12 cellular contexts compared by ENCODE assay signal in the genomic region with DNA sequence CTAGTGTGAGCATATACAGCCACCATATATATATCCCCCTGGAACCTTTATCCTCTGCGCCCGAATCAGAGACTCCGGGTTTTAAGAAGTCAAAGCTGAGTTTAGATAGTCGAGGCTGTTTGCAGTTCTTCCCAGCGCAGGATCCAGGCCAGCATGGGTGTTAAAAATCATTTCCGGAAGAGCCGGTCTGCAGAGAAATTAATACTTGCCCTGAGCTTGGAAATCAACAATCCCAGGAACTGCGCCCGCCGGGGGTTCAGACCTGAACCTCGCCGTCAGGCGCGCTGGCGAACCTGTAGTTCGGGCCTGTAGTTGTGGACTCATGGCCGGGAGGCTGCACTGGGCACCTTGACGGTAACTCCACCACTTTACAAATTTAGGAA. TPM values are rescaled to one million over a fixed set of nuclear protein-coding genes. Genes with fewer than 3 reads are reported as not detected.
DNase-seq lines count a peak whose midpoint lies in the region; ATAC-seq and TF ChIP-seq lines count a peak whose summit lies in the region.
"Had no signal": no experiment of that assay in that cellular context is flagged by ENCODE, and none has a peak within 500 bp of the region (broad histone marks: within the 10 kb centered on the region; RNA-seq: fewer than 3 reads in every experiment).

No MANE protein-coding gene starts in this region.

- H3K27me3 ChIP-seq in hepatocyte (peaks cover 97% of the 10 kb centered on the region), gastroesophageal sphincter (peaks cover 100% of the 10 kb centered on the region)

- no peaks in the 10 kb centered on the region for H3K79me2 ChIP-seq in hepatocyte

- WGBS in hepatocyte (ENCODE audit: low lambda C conversion rate, missing lambda C conversion rate): 11% methylated on average over 18 of the region's 18 CpGs
- 30 to 40% methylated on average over 1 to 4 of the region's 18 CpGs for WGBS in gastroesophageal sphincter (ENCODE audit: low coverage in 1 of 2), 2 donors

- H3K9me3 ChIP-seq in hepatocyte (ENCODE audit: low read depth): no peaks in the 10 kb centered on the region
- no peaks in the 10 kb centered on the region for H3K9me3 ChIP-seq in gastroesophageal sphincter

- no peaks in the 10 kb centered on the region for H3K9me2 ChIP-seq in hepatocyte (replicated peaks; ENCODE audit: insufficient read depth)

- no peak for TF ChIP-seq EP300 in gastroesophageal sphincter (IDR thresholded peaks at IDR 0.05)

- TF ChIP-seq CTCF in hepatocyte (IDR thresholded peaks at IDR 0.05; ENCODE audit: poor library complexity) (no peak), gastroesophageal sphincter (IDR thresholded peaks at IDR 0.05) (no peak)

- H3K27ac ChIP-seq in hepatocyte: no peak overlapping the region
- H3K27ac ChIP-seq in gastroesophageal sphincter: no peak overlapping the region

- DNase-seq in activated T-cell treated with anti-CD3 and anti-CD28 coated beads, Interleukin-2, amount 50 U/mL, for 72 hours: no peak
- DNase-seq in activated T-cell treated with anti-CD3 and anti-CD28 coated beads, Interleukin-2, amount 50 U/mL, for 4 hours: no peak
- DNase-seq in activated T-helper 1 cell treated with anti-CD3 and anti-CD28 coated beads, Interleukin-12 subunit alpha, Interleukin-12 subunit beta, Interleukin-2, Interleukin-4 antibody, amounts not matched to agents 30 ng/mL and 10 ng/mL and 1 ng/mL, durations not matched to agents 14 hours and 24 hours and 36 hours (ENCODE audit: low spot score): no peak
- DNase-seq in hepatocyte (ENCODE audit: low spot score): no peak
- no peak for DNase-seq in stimulated activated naive B cell treated with anti-CD40 and anti-IgM and Interleukin-4, amounts not matched to agents 10 μg/mL and 1 μg/mL and 100 μg/mL, for 72 hours
- DNase-seq in HCEC 1CT: no peak
- DNase-seq in SIG-M5 treated with dmso at 0.1 percent for 504 hours (lab: John Stamatoyannopoulos, UW; ENCODE audit: unreplicated experiment): no peak
- DNase-seq: AML-193, NCI-H524 treated with DMSO at 0.1 percent for 48 hours had no signal

- peak overlapping the region; percentile 70 for H3K4me2 ChIP-seq in hepatocyte

- H4K20me1 ChIP-seq in hepatocyte (ENCODE audit: insufficient read depth, poor library complexity, severe bottlenecking): no peaks in the 10 kb centered on the region

- H3K36me3 ChIP-seq in hepatocyte (replicated peaks; ENCODE audit: insufficient read depth, low read depth) (no peaks in the 10 kb centered on the region), gastroesophageal sphincter (no peaks in the 10 kb centered on the region)

- peaks cover 96% of the 10 kb centered on the region for H3K27me3 Mint-ChIP-seq in activated T-cell treated with anti-CD3 and anti-CD28 coated beads, Interleukin-2, amount 50 U/mL, for 72 hours (ENCODE audit: low read depth)
- peaks cover 88% of the 10 kb centered on the region for H3K27me3 Mint-ChIP-seq in activated T-cell treated with anti-CD3 and anti-CD28 coated beads, Interleukin-2, amount 50 U/mL, for 4 hours (ENCODE audit: low read depth)
- peaks cover 88% of the 10 kb centered on the region for H3K27me3 Mint-ChIP-seq in activated T-helper 1 cell treated with anti-CD3 and anti-CD28 coated beads, Interleukin-12 subunit alpha, Interleukin-12 subunit beta, Interleukin-2, Interleukin-4 antibody, amounts not matched to agents 30 ng/mL and 10 ng/mL and 1 ng/mL, durations not matched to agents 14 hours and 24 hours and 36 hours (ENCODE audit: insufficient read depth)
- H3K27me3 Mint-ChIP-seq in stimulated activated naive B cell treated with anti-CD40 and anti-IgM and Interleukin-4, amounts not matched to agents 10 μg/mL and 1 μg/mL and 100 μg/mL, for 72 hours: peaks cover 59 to 69% of the 10 kb centered on the region in 2 donors

- H3K4me1 ChIP-seq in hepatocyte (ENCODE audit: insufficient read depth): peaks cover 28% of the 10 kb centered on the region
- H3K4me1 ChIP-seq in gastroesophageal sphincter: peaks cover 0 to 48% (median 22%) of the 10 kb centered on the region in 3 donors

- H3K9me3 Mint-ChIP-seq in activated T-cell treated with anti-CD3 and anti-CD28 coated beads, Interleukin-2, amount 50 U/mL, for 72 hours: no peaks in the 10 kb centered on the region
- H3K9me3 Mint-ChIP-seq in activated T-cell treated with anti-CD3 and anti-CD28 coated beads, Interleukin-2, amount 50 U/mL, for 4 hours: peaks cover 6% of the 10 kb centered on the region
- H3K9me3 Mint-ChIP-seq in activated T-helper 1 cell treated with anti-CD3 and anti-CD28 coated beads, Interleukin-12 subunit alpha, Interleukin-12 subunit beta, Interleukin-2, Interleukin-4 antibody, amounts not matched to agents 30 ng/mL and 10 ng/mL and 1 ng/mL, durations not matched to agents 14 hours and 24 hours and 36 hours: no peaks in the 10 kb centered on the region
- H3K9me3 Mint-ChIP-seq in stimulated activated naive B cell treated with anti-CD40 and anti-IgM and Interleukin-4, amounts not matched to agents 10 μg/mL and 1 μg/mL and 100 μg/mL, for 72 hours: peaks cover 3 to 4% of the 10 kb centered on the region in 2 donors

- H3K27ac Mint-ChIP-seq in activated T-cell treated with anti-CD3 and anti-CD28 coated beads, Interleukin-2, amount 50 U/mL, for 72 hours: peak overlapping the region; percentile 68
- peak overlapping the region; percentile 53 for H3K27ac Mint-ChIP-seq in activated T-helper 1 cell treated with anti-CD3 and anti-CD28 coated beads, Interleukin-12 subunit alpha, Interleukin-12 subunit beta, Interleukin-2, Interleukin-4 antibody, amounts not matched to agents 30 ng/mL and 10 ng/mL and 1 ng/mL, durations not matched to agents 14 hours and 24 hours and 36 hours
- H3K27ac Mint-ChIP-seq in stimulated activated naive B cell treated with anti-CD40 and anti-IgM and Interleukin-4, amounts not matched to agents 10 μg/mL and 1 μg/mL and 100 μg/mL, for 72 hours: peak overlapping the region; percentile 96

- no peak for TF ChIP-seq POLR2A in gastroesophageal sphincter (IDR thresholded peaks at IDR 0.05)

- no peak for ATAC-seq in activated T-cell treated with anti-CD3 and anti-CD28 coated beads, Interleukin-2, amount 50 U/mL, for 72 hours (replicated peaks in 1 of 2)
- ATAC-seq in activated T-cell treated with anti-CD3 and anti-CD28 coated beads, Interleukin-2, amount 50 U/mL, for 4 hours: no peak
- ATAC-seq in stimulated activated naive B cell treated with anti-CD40 and anti-IgM and Interleukin-4, amounts not matched to agents 10 μg/mL and 1 μg/mL and 100 μg/mL, for 72 hours (replicated peaks): no peak
- ATAC-seq in gastroesophageal sphincter: no peak

- intact Hi-C loops in activated T-helper 1 cell treated with anti-CD3 and anti-CD28 coated beads, Interleukin-12 subunit alpha, Interleukin-12 subunit beta, Interleukin-2, Interleukin-4 antibody, amounts not matched to agents 30 ng/mL and 10 ng/mL and 1 ng/mL, durations not matched to agents 14 hours and 24 hours and 36 hours (cut with micrococcal nuclease): loop anchor here (5.0 to 10.0 kb wide), 4 partner anchors 667 to 1661 kb away; partner anchors contain the start of genes MFSD1 and PTX3

- peaks cover 2 to 4% of the 10 kb centered on the region in 2 donors for H3K36me3 Mint-ChIP-seq in activated T-cell treated with anti-CD3 and anti-CD28 coated beads, Interleukin-2, amount 50 U/mL, for 72 hours (ENCODE audit: insufficient read depth in 2 of 2)
- H3K36me3 Mint-ChIP-seq in activated T-cell treated with anti-CD3 and anti-CD28 coated beads, Interleukin-2, amount 50 U/mL, for 4 hours (ENCODE audit: insufficient read depth): no peaks in the 10 kb centered on the region
- H3K36me3 Mint-ChIP-seq in activated T-helper 1 cell treated with anti-CD3 and anti-CD28 coated beads, Interleukin-12 subunit alpha, Interleukin-12 subunit beta, Interleukin-2, Interleukin-4 antibody, amounts not matched to agents 30 ng/mL and 10 ng/mL and 1 ng/mL, durations not matched to agents 14 hours and 24 hours and 36 hours (ENCODE audit: low read depth): peaks cover 3% of the 10 kb centered on the region
- H3K36me3 Mint-ChIP-seq in stimulated activated naive B cell treated with anti-CD40 and anti-IgM and Interleukin-4, amounts not matched to agents 10 μg/mL and 1 μg/mL and 100 μg/mL, for 72 hours: peaks cover 3 to 12% of the 10 kb centered on the region in 2 donors

- no peak overlapping the region for H2AFZ ChIP-seq in hepatocyte

- H3K4me1 Mint-ChIP-seq in activated T-cell treated with anti-CD3 and anti-CD28 coated beads, Interleukin-2, amount 50 U/mL, for 72 hours (ENCODE audit: low read depth): peaks cover 43% of the 10 kb centered on the region
- H3K4me1 Mint-ChIP-seq in activated T-cell treated with anti-CD3 and anti-CD28 coated beads, Interleukin-2, amount 50 U/mL, for 4 hours (ENCODE audit: low read depth): peaks cover 36% of the 10 kb centered on the region
- H3K4me1 Mint-ChIP-seq in activated T-helper 1 cell treated with anti-CD3 and anti-CD28 coated beads, Interleukin-12 subunit alpha, Interleukin-12 subunit beta, Interleukin-2, Interleukin-4 antibody, amounts not matched to agents 30 ng/mL and 10 ng/mL and 1 ng/mL, durations not matched to agents 14 hours and 24 hours and 36 hours (ENCODE audit: low read depth): peaks cover 50% of the 10 kb centered on the region
- H3K4me1 Mint-ChIP-seq in stimulated activated naive B cell treated with anti-CD40 and anti-IgM and Interleukin-4, amounts not matched to agents 10 μg/mL and 1 μg/mL and 100 μg/mL, for 72 hours: peaks cover 27 to 46% of the 10 kb centered on the region in 2 donors

- no peak overlapping the region for H3K4me3 ChIP-seq in hepatocyte
- peak overlapping the region in 1 of 2 donors; percentile 26 for H3K4me3 ChIP-seq in gastroesophageal sphincter

- H3K4me3 Mint-ChIP-seq in activated T-cell treated with anti-CD3 and anti-CD28 coated beads, Interleukin-2, amount 50 U/mL, for 72 hours: peak overlapping the region; percentile 92
- no peak overlapping the region for H3K4me3 Mint-ChIP-seq in activated T-cell treated with anti-CD3 and anti-CD28 coated beads, Interleukin-2, amount 50 U/mL, for 4 hours
- peak overlapping the region; percentile 40 for H3K4me3 Mint-ChIP-seq in activated T-helper 1 cell treated with anti-CD3 and anti-CD28 coated beads, Interleukin-12 subunit alpha, Interleukin-12 subunit beta, Interleukin-2, Interleukin-4 antibody, amounts not matched to agents 30 ng/mL and 10 ng/mL and 1 ng/mL, durations not matched to agents 14 hours and 24 hours and 36 hours
- H3K4me3 Mint-ChIP-seq in stimulated activated naive B cell treated with anti-CD40 and anti-IgM and Interleukin-4, amounts not matched to agents 10 μg/mL and 1 μg/mL and 100 μg/mL, for 72 hours: peak overlapping the region; percentile 45 to 80

RNA-seq across cellular contexts. Expression of gene SHOX2, which starts 2.3 kb away (rescaled TPM):
- under 1 TPM in 1 of 2 donors, not detected in 1; 0.14 TPM for total RNA-seq in activated T-cell treated with anti-CD3 and anti-CD28 coated beads, Interleukin-2, amount 50 U/mL, for 72 hours
- not detected for total RNA-seq in activated T-cell treated with anti-CD3 and anti-CD28 coated beads, Interleukin-2, amount 50 U/mL, for 4 hours
- total RNA-seq in activated T-helper 1 cell treated with anti-CD3 and anti-CD28 coated beads, Interleukin-12 subunit alpha, Interleukin-12 subunit beta, Interleukin-2, Interleukin-4 antibody, amounts not matched to agents 30 ng/mL and 10 ng/mL and 1 ng/mL, durations not matched to agents 14 hours and 24 hours and 36 hours: not detected in 2 replicates
- total RNA-seq in hepatocyte (0.67 and 2.8 TPM in 2 replicates), gastroesophageal sphincter (1 to 10 TPM in 1 of 4 donors, under 1 TPM in 3; 0.10 to 3.2 (median 0.35) TPM)
- polyA plus RNA-seq in hepatocyte: 0.94 and 1.2 TPM in 2 replicates
- total RNA-seq: mucosa of gallbladder; T-helper 1 cell treated with Interleukin-12 subunit alpha and Interleukin-12 subunit beta and Interleukin-4 antibody, amounts not matched to agents 30 ng/mL and 1 ng/mL, for 36 hours had no signal

RNA-seq across cellular contexts. Expression of gene RSRC1, which starts 5.9 kb away (rescaled TPM):
- 10 to 100 TPM; 35.6 to 45.8 TPM for total RNA-seq in activated T-cell treated with anti-CD3 and anti-CD28 coated beads, Interleukin-2, amount 50 U/mL, for 72 hours
- 10 to 100 TPM; 31.6 to 32.4 (median 32.1) TPM for total RNA-seq in activated T-cell treated with anti-CD3 and anti-CD28 coated beads, Interleukin-2, amount 50 U/mL, for 4 hours
- total RNA-seq in activated T-helper 1 cell treated with anti-CD3 and anti-CD28 coated beads, Interleukin-12 subunit alpha, Interleukin-12 subunit beta, Interleukin-2, Interleukin-4 antibody, amounts not matched to agents 30 ng/mL and 10 ng/mL and 1 ng/mL, durations not matched to agents 14 hours and 24 hours and 36 hours: 41.1 and 41.8 TPM in 2 replicates
- total RNA-seq in hepatocyte (34.1 and 37.5 TPM in 2 replicates), gastroesophageal sphincter (10 to 100 TPM; 40.6 to 66.0 (median 43.9) TPM)
- 22.6 and 27.2 TPM in 2 replicates for polyA plus RNA-seq in hepatocyte
